9 cellular contexts compared by ENCODE assay signal in genomic region chr17:63439682-63440081, GRCh38. TPM values are rescaled to one million over a fixed set of nuclear protein-coding genes. Genes with fewer than 3 reads are reported as not detected.
A peak's percentile ranks its signal among the peaks of the same experiment; 100 is the strongest.
DNase-seq lines count a peak whose midpoint lies in the region; ATAC-seq and TF ChIP-seq lines count a peak whose summit lies in the region.
"Had no signal": no experiment of that assay in that cellular context is flagged by ENCODE, and none has a peak within 500 bp of the region (broad histone marks: within the 10 kb centered on the region; RNA-seq: fewer than 3 reads in every experiment).

No MANE protein-coding gene starts in this region.

- no peak for DNase-seq in CD4-positive, alpha-beta T cell
- peak; percentile 68 for DNase-seq in NOMO-1 treated with DMSO at 0.1 percent for 48 hours (lab: John Stamatoyannopoulos, UW; ENCODE audit: unreplicated experiment)
- DNase-seq in colonic mucosa, result no peak
- peak; percentile 96 for DNase-seq in osteoblast (ENCODE audit: insufficient read length, low spot score, missing footprints)
- DNase-seq in NCI-H69 (lab: John Stamatoyannopoulos, UW), result no peak
- DNase-seq in left colon, result no peak
- DNase-seq in NCI-H1436 treated with DMSO at 0.1 percent for 48 hours (lab: John Stamatoyannopoulos, UW), result no peak

- H3K9me3 ChIP-seq in CD4-positive, alpha-beta T cell (ENCODE audit: control insufficient read depth, low read length), result no peaks in the 10 kb centered on the region
- H3K9me3 ChIP-seq in colonic mucosa (no peaks in the 10 kb centered on the region), osteoblast (ENCODE audit: low read depth, low read length) (no peaks in the 10 kb centered on the region)

- peak overlapping the region; percentile 49 for H3K4me2 ChIP-seq in osteoblast (ENCODE audit: insufficient read depth, low read length)

- intact Hi-C loops in CD4-positive, alpha-beta T cell (cut with DNase I, micrococcal nuclease), result loop anchor here in 1 of 2 experiments (5.0 kb wide), 2 partner anchors 38 to 108 kb away; partner anchors contain the start of gene ACE
- intact Hi-C loops in colonic mucosa (cut with DNase I) (no loop called here), left colon (cut with DNase I, micrococcal nuclease) (loop anchor here in 1 of 2 donors (10.0 kb wide), 1 partner anchor 165 kb away; the partner anchor contains the start of gene TACO1)

- ATAC-seq in CD4-positive, alpha-beta T cell (ENCODE audit: poor library complexity), result peak; percentile 56
- ATAC-seq in left colon, result no peak
- ATAC-seq in HG02970 (IDR thresholded peaks at IDR 0.05; ENCODE audit: low FRiP score, unreplicated experiment), result no peak

- peaks cover 39% of the 10 kb centered on the region for H3K4me1 Mint-ChIP-seq in CD4-positive, alpha-beta T cell (ENCODE audit: low read depth)

- H3K4me3 ChIP-seq in colonic mucosa (no peak overlapping the region), osteoblast (ENCODE audit: insufficient read depth, low read length) (peak overlapping the region; percentile 51)
- H3K4me3 ChIP-seq: lung had no signal

- H3K36me3 ChIP-seq in colonic mucosa (no peaks in the 10 kb centered on the region), osteoblast (ENCODE audit: insufficient read depth, low read length) (peaks cover 3% of the 10 kb centered on the region)

- H3K4me3 Mint-ChIP-seq in CD4-positive, alpha-beta T cell, result peak overlapping the region; percentile 62

- H3K9me3 Mint-ChIP-seq in CD4-positive, alpha-beta T cell, result no peaks in the 10 kb centered on the region

- no peak for TF ChIP-seq CTCF in CD4-positive, alpha-beta T cell (IDR thresholded peaks at IDR 0.05)
- TF ChIP-seq CTCF in colonic mucosa (IDR thresholded peaks at IDR 0.05) (no peak), osteoblast (IDR thresholded peaks at IDR 0.05; ENCODE audit: extremely low read depth, low read depth, low read length) (no peak)

- peak overlapping the region; percentile 85 for H3K27ac Mint-ChIP-seq in CD4-positive, alpha-beta T cell

- H3K36me3 Mint-ChIP-seq in CD4-positive, alpha-beta T cell (ENCODE audit: low read depth), result peaks cover 5% of the 10 kb centered on the region

- peak overlapping the region in 1 of 2 donors; percentile 39 for H3K9ac ChIP-seq in colonic mucosa (ENCODE audit: low read depth in 2 of 2, low read length in 2 of 2)

- POLR2A ChIA-PET in CD4-positive, alpha-beta T cell (lab: Charles Lee), result interaction anchor here (0.6 to 2.6 kb wide), 14 partner anchors 10 to 1510 kb away, joined by 3 to 15 read pairs (median 6); partner anchors contain the start of genes ACE, CCDC47, DDX42 and MAP3K3

- H3K4me1 ChIP-seq in colonic mucosa (no peaks in the 10 kb centered on the region), osteoblast (ENCODE audit: insufficient read depth, low read length) (peaks cover 16% of the 10 kb centered on the region)

- no peaks in the 10 kb centered on the region for H3K27me3 ChIP-seq in CD4-positive, alpha-beta T cell (ENCODE audit: control insufficient read depth, insufficient read depth, low read length)
- no peaks in the 10 kb centered on the region for H3K27me3 ChIP-seq in colonic mucosa
- H3K27me3 ChIP-seq in osteoblast (ENCODE audit: insufficient read depth, low read length), result no peaks in the 10 kb centered on the region

- peak overlapping the region; percentile 40 for H3K27ac ChIP-seq in CD4-positive, alpha-beta T cell (ENCODE audit: low read depth, low read length)
- H3K27ac ChIP-seq in colonic mucosa, result peak overlapping the region; percentile 42
- peak overlapping the region; percentile 14 for H3K27ac ChIP-seq in osteoblast (ENCODE audit: low read depth, low read length)

- CTCF ChIA-PET in CD4-positive, alpha-beta T cell (lab: Charles Lee), result interaction anchor here (0.8 to 2.8 kb wide), 2 partner anchors 14 to 271 kb away, joined by 3 to 8 read pairs; no protein-coding TSS in a partner anchor

- peak overlapping the region; percentile 36 for H2AFZ ChIP-seq in osteoblast (ENCODE audit: low read length)

- H3K27me3 Mint-ChIP-seq in CD4-positive, alpha-beta T cell, result no peaks in the 10 kb centered on the region

- no peaks in the 10 kb centered on the region for H4K20me1 ChIP-seq in osteoblast (ENCODE audit: insufficient read depth, low read length)

- no peaks in the 10 kb centered on the region for H3K79me2 ChIP-seq in osteoblast (ENCODE audit: insufficient read depth, low read length)

RNA-seq across cellular contexts. Expression of gene CYB561, which starts 6.4 kb away (rescaled TPM):
- 10 to 100 TPM; 17.4 to 18.1 TPM for total RNA-seq in CD4-positive, alpha-beta T cell
- total RNA-seq in colonic mucosa (10 to 100 TPM; 60.1 to 90.6 TPM), osteoblast (32.2 and 33.6 TPM in 2 replicates), left colon (10 to 100 TPM; 59.6 to 66.6 TPM)

RNA-seq across cellular contexts. Expression of gene ACE, which starts 37.2 kb away (rescaled TPM):
- total RNA-seq in CD4-positive, alpha-beta T cell, result 10 to 100 TPM in 1 of 2 experiments, 1 to 10 TPM in 1; 7.4 to 10.2 TPM
- total RNA-seq in colonic mucosa (10 to 100 TPM; 38.3 to 45.2 TPM), osteoblast (10.1 and 17.7 TPM in 2 replicates), left colon (10 to 100 TPM; 27.7 to 31.9 TPM)

Comparison
In these comparisons a context has a peak if more than half of its experiments do, and no peak if none do; other contexts are left out.
1. DNase-seq: peak in NOMO-1 treated with DMSO at 0.1 percent for 48 hours (single experiment) and osteoblast (single experiment); none in CD4-positive, alpha-beta T cell (0 of 10), colonic mucosa (single experiment), NCI-H69 (single experiment), left colon (0 of 2) and NCI-H1436 treated with DMSO at 0.1 percent for 48 hours (single experiment).
2. Peak in every context shown above with its lines, with median percentiles within 50 percentile points of each other: H3K27ac ChIP-seq.